19 cellular contexts compared by ENCODE assay signal in genomic region chr14:36477266-36477665, GRCh38. TPM values are rescaled to one million over a fixed set of nuclear protein-coding genes. Genes with fewer than 3 reads are reported as not detected.
DNase-seq lines count a peak whose midpoint lies in the region; ATAC-seq and TF ChIP-seq lines count a peak whose summit lies in the region.
"Had no signal": no experiment of that assay in that cellular context is flagged by ENCODE, and none has a peak within 500 bp of the region (broad histone marks: within the 10 kb centered on the region; RNA-seq: fewer than 3 reads in every experiment).

No MANE protein-coding gene starts in this region.

- peaks cover 0 to 5% (median 0%) of the 10 kb centered on the region in 5 donors for H3K9me3 Mint-ChIP-seq in CD8-positive, alpha-beta memory T cell

- no peak overlapping the region for H3K4me3 ChIP-seq in DND-41 (ENCODE audit: low read depth in 1 of 2, low read length in 2 of 2)
- no peak overlapping the region for H3K4me3 ChIP-seq in CD8-positive, alpha-beta memory T cell (ENCODE audit: low read length)
- H3K4me3 ChIP-seq: colonic mucosa, ovary had no signal

- H3K9me3 ChIP-seq in DND-41 (ENCODE audit: insufficient read depth, low read length, severe bottlenecking): no peaks in the 10 kb centered on the region
- H3K9me3 ChIP-seq in CD8-positive, alpha-beta memory T cell (ENCODE audit: low read length): no peaks in the 10 kb centered on the region
- H3K9me3 ChIP-seq: colonic mucosa, ovary had no signal

- H3K4me3 Mint-ChIP-seq in CD8-positive, alpha-beta memory T cell: no peak overlapping the region

- no peaks in the 10 kb centered on the region for H3K79me2 ChIP-seq in DND-41 (ENCODE audit: insufficient read depth, low read length)

- POLR2A ChIA-PET in CD8-positive, alpha-beta memory T cell (lab: Charles Lee): no interaction called here

- no peaks in the 10 kb centered on the region for H3K4me1 Mint-ChIP-seq in CD8-positive, alpha-beta memory T cell

- H3K36me3 ChIP-seq in DND-41 (ENCODE audit: insufficient read depth, low read length): no peaks in the 10 kb centered on the region
- H3K36me3 ChIP-seq in CD8-positive, alpha-beta memory T cell (ENCODE audit: insufficient read depth, low read length): no peaks in the 10 kb centered on the region
- H3K36me3 ChIP-seq: colonic mucosa, ovary had no signal

- H3K27me3 ChIP-seq in DND-41 (ENCODE audit: insufficient read depth, low read length, poor library complexity): peaks cover 10% of the 10 kb centered on the region
- no peaks in the 10 kb centered on the region for H3K27me3 ChIP-seq in CD8-positive, alpha-beta memory T cell (ENCODE audit: insufficient read depth, low read length, poor library complexity, severe bottlenecking)
- H3K27me3 ChIP-seq: colonic mucosa, ovary had no signal

- no peaks in the 10 kb centered on the region for H4K20me1 ChIP-seq in DND-41 (ENCODE audit: insufficient read depth, low read length)

- H3K27me3 Mint-ChIP-seq in CD8-positive, alpha-beta memory T cell: peaks cover 7 to 18% of the 10 kb centered on the region in 2 donors

- H3K9ac ChIP-seq in DND-41 (ENCODE audit: low read depth, low read length): no peak overlapping the region

- CTCF ChIA-PET in CD8-positive, alpha-beta memory T cell (lab: Charles Lee): no interaction called here

- H3K27ac ChIP-seq in DND-41 (ENCODE audit: low read length) (no peak overlapping the region), epithelial cell of prostate (no peak overlapping the region)
- H3K27ac ChIP-seq in CD8-positive, alpha-beta memory T cell (ENCODE audit: low read depth, low read length): no peak overlapping the region
- H3K27ac ChIP-seq: colonic mucosa, ovary, VCaP had no signal

- no peak overlapping the region for H3K4me2 ChIP-seq in DND-41 (ENCODE audit: insufficient read depth, low read length)

- no peak overlapping the region for H2AFZ ChIP-seq in DND-41 (ENCODE audit: low read depth, low read length)

- ATAC-seq in DND-41 (ENCODE audit: insufficient read depth, low read depth): peak; percentile 61

- no peak overlapping the region for H3K27ac Mint-ChIP-seq in CD8-positive, alpha-beta memory T cell

- no peaks in the 10 kb centered on the region for H3K36me3 Mint-ChIP-seq in CD8-positive, alpha-beta memory T cell

- DNase-seq in COLO668 (lab: John Stamatoyannopoulos, UW; ENCODE audit: unreplicated experiment) (peak; percentile 48), DND-41 (peak; percentile 9), NCI-H524 (lab: John Stamatoyannopoulos, UW) (peak; percentile 53 to 78), epithelial cell of prostate (ENCODE audit: low read depth, low spot score) (peak; percentile 5), retina (no peak), DMS114 treated with DMSO at 0.1 percent for 48 hours (lab: John Stamatoyannopoulos, UW; ENCODE audit: unreplicated experiment) (no peak)
- DNase-seq in CD8-positive, alpha-beta memory T cell: no peak
- DNase-seq: activated naive CD4-positive, alpha-beta T cell treated with Interleukin-2 at 50 U/mL for 16 hours; colonic mucosa; MV-4-11; NCI-H2171 treated with DMSO at 0.1 percent for 48 hours; NK-92 treated with Interleukin-12 subunit alpha and Interleukin-12 subunit beta, amount 100 ng/mL, for 24 hours; ovary; T-helper 1 cell had no signal

- no peaks in the 10 kb centered on the region for H3K4me1 ChIP-seq in DND-41 (ENCODE audit: insufficient read depth, low read length)
- no peaks in the 10 kb centered on the region for H3K4me1 ChIP-seq in CD8-positive, alpha-beta memory T cell (ENCODE audit: insufficient read depth, low read length)
- H3K4me1 ChIP-seq: colonic mucosa had no signal

- TF ChIP-seq CTCF in DND-41 (IDR thresholded peaks at IDR 0.05; ENCODE audit: borderline replicate concordance, extremely low read depth, low read length, poor library complexity, severe bottlenecking): no peak

RNA-seq across cellular contexts. Expression of gene NKX2-1, which starts 42.8 kb away (rescaled TPM):
- not detected for total RNA-seq in CD8-positive, alpha-beta memory T cell
- not detected for polyA plus RNA-seq in CD8-positive, alpha-beta memory T cell
- total RNA-seq: endothelial cell of umbilical vein, lower leg skin, skeletal muscle tissue had no signal
- polyA plus RNA-seq: BJ, endothelial cell of umbilical vein, ovary had no signal

Comparison
In these comparisons a context has a peak if more than half of its experiments do, and no peak if none do; other contexts are left out.
1. DNase-seq: peak in COLO668 (single experiment), DND-41 (single experiment), NCI-H524 (2 of 2) and epithelial cell of prostate (single experiment); none in retina (single experiment), CD8-positive, alpha-beta memory T cell (0 of 5) and DMS114 treated with DMSO at 0.1 percent for 48 hours (single experiment).